Comparison of ENCODE assay signal across 18 cellular contexts in the genomic region with DNA sequence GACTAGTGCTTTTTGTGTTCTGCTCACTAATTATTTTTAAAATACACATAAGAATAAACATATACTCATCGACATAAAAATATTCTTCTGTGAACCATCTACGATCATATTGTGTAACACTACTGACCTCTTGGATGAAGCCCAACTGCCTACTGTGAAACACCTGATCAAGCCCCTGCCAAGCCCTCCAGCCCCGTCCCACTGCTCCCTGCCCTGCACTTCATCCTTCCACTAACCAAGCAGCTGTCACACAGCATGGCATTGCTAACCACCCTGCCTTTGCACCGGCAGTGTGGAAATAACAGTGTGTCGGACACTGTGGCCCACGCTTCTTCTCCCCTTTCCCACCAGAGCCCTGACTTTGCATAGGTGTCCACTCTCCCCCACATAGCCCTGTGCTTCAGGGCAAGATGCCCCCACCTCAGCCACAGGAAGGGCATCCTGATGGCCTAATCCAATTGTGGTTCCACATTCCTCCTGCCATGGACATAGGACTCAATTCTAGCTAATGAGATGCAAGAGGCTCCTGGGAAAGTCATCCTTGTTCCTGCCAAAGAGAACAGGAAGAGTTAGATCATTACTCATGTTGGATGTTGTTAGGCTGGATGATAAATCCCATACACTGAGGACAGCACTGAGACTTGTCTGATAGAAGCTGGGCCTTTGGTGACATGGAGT. TPM values are rescaled to one million over a fixed set of nuclear protein-coding genes. Genes with fewer than 3 reads are reported as not detected.
DNase-seq lines count a peak whose midpoint lies in the region; ATAC-seq, FAIRE-seq and TF ChIP-seq lines count a peak whose summit lies in the region.
"Had no signal": no experiment of that assay in that cellular context is flagged by ENCODE, and none has a peak within 500 bp of the region (broad histone marks: within the 10 kb centered on the region; RNA-seq: fewer than 3 reads in every experiment).

No MANE protein-coding gene starts in this region.

- 98 to 100% methylated on average over 6 of the region's 6 CpGs for WGBS in GM23248 (ENCODE audit: low coverage in 1 of 2, low lambda C conversion rate in 2 of 2, missing lambda C conversion rate in 2 of 2), 2 experiments
- WGBS in trophoblast cell (ENCODE audit: extremely low coverage, insufficient coverage, insufficient read length): no CpG with 5 or more reads among the region's 6 CpGs
- WGBS in gastroesophageal sphincter (ENCODE audit: low coverage in 1 of 2), 2 donors: 85 to 92% methylated on average over 4 to 6 of the region's 6 CpGs

- ATAC-seq in gastroesophageal sphincter: no peak
- ATAC-seq in HG02678 (IDR thresholded peaks at IDR 0.05; ENCODE audit: unreplicated experiment): no peak
- ATAC-seq: natural killer cell had no signal

- H2BK120ac ChIP-seq in trophoblast cell (ENCODE audit: insufficient read depth, low read length, poor library complexity): no peak overlapping the region

- no peaks in the 10 kb centered on the region for H3K9me2 ChIP-seq in GM23248 (ENCODE audit: insufficient read depth)

- H3K27me3 ChIP-seq in GM23248 (replicated peaks; ENCODE audit: insufficient read depth): no peaks in the 10 kb centered on the region
- H3K27me3 ChIP-seq in trophoblast cell (ENCODE audit: insufficient read depth, low read length): no peaks in the 10 kb centered on the region
- H3K27me3 ChIP-seq in gastroesophageal sphincter: no peaks in the 10 kb centered on the region
- H3K27me3 ChIP-seq: BLaER1, spleen, testis had no signal

- no peak overlapping the region for H4K8ac ChIP-seq in trophoblast cell (ENCODE audit: low read depth, low read length)

- H3K18ac ChIP-seq in trophoblast cell (ENCODE audit: low read length): no peak overlapping the region

- H3K4ac ChIP-seq in trophoblast cell (ENCODE audit: low read depth, low read length): no peak overlapping the region

- no peak for TF ChIP-seq POLR2A in gastroesophageal sphincter (IDR thresholded peaks at IDR 0.05)

- peak overlapping the region; percentile 34 for H3K23ac ChIP-seq in trophoblast cell (ENCODE audit: low read length)

- POLR2A ChIA-PET in GM10248 (lab: Yijun Ruan, JAX): no interaction called here

- H2AK5ac ChIP-seq in trophoblast cell (ENCODE audit: low read length): no peak overlapping the region

- no peak overlapping the region for H3K4me2 ChIP-seq in GM23248 (ENCODE audit: unreplicated experiment)
- no peak overlapping the region for H3K4me2 ChIP-seq in trophoblast cell (ENCODE audit: low read length)
- H3K4me2 ChIP-seq: BLaER1 had no signal

- TF ChIP-seq CTCF in epithelial cell of esophagus (IDR thresholded peaks at IDR 0.05; ENCODE audit: insufficient read depth, low read depth, low read length, missing control alignments) (no peak), gastroesophageal sphincter (IDR thresholded peaks at IDR 0.05) (no peak), GM10248 (IDR thresholded peaks at IDR 0.05; ENCODE audit: control extremely low read depth, extremely low read depth, low read depth, missing control alignments) (no peak)

- H3K9ac ChIP-seq in GM23248: no peak overlapping the region
- no peak overlapping the region for H3K9ac ChIP-seq in trophoblast cell (ENCODE audit: low read length)
- H3K9ac ChIP-seq: BLaER1 had no signal

- CTCF ChIA-PET in GM10248 (lab: Yijun Ruan, JAX): no interaction called here

- H3K14ac ChIP-seq in trophoblast cell (ENCODE audit: low read length): no peak overlapping the region

- no peaks in the 10 kb centered on the region for H3K9me3 ChIP-seq in GM23248 (ENCODE audit: low read depth)
- no peaks in the 10 kb centered on the region for H3K9me3 ChIP-seq in trophoblast cell (ENCODE audit: insufficient read depth, low read depth, low read length)
- no peaks in the 10 kb centered on the region for H3K9me3 ChIP-seq in gastroesophageal sphincter
- H3K9me3 ChIP-seq: BLaER1, spleen, testis had no signal

- H3K36me3 ChIP-seq in GM23248 (ENCODE audit: low read depth) (no peaks in the 10 kb centered on the region), trophoblast cell (ENCODE audit: control insufficient read depth in 1 of 2, insufficient read depth in 2 of 2, low read length in 2 of 2) (peaks cover 0 to 3% of the 10 kb centered on the region in 2 experiments), gastroesophageal sphincter (no peaks in the 10 kb centered on the region)

- H4K91ac ChIP-seq in trophoblast cell (ENCODE audit: low read depth, low read length): no peak overlapping the region

- H3F3A ChIP-seq in GM23248 (ENCODE audit: insufficient read depth): no peaks in the 10 kb centered on the region

- no peak overlapping the region for H2BK5ac ChIP-seq in trophoblast cell (ENCODE audit: low read depth, low read length, poor library complexity)

- no peak for FAIRE-seq in RCC 7860 (lab: Jason Lieb, UNC)
- FAIRE-seq: D721Med, endometrium had no signal

- H4K20me1 ChIP-seq in GM23248 (ENCODE audit: insufficient read depth): no peaks in the 10 kb centered on the region
- H4K20me1 ChIP-seq: BLaER1 had no signal

- H3K4me1 ChIP-seq in GM23248 (ENCODE audit: insufficient read depth) (peaks cover 8% of the 10 kb centered on the region; the same call in 1 of the 2 replicates), trophoblast cell (ENCODE audit: control insufficient read depth in 1 of 2, insufficient read depth in 2 of 2, low read length in 2 of 2) (no peaks in the 10 kb centered on the region), gastroesophageal sphincter (no peaks in the 10 kb centered on the region)
- H3K4me1 ChIP-seq: testis had no signal

- no peak for TF ChIP-seq EP300 in gastroesophageal sphincter (IDR thresholded peaks at IDR 0.05)

- no peak overlapping the region for H2BK12ac ChIP-seq in trophoblast cell (ENCODE audit: low read length)

- no peak overlapping the region for H4K12ac ChIP-seq in trophoblast cell (ENCODE audit: low read depth, low read length)

- no peaks in the 10 kb centered on the region for H3K79me2 ChIP-seq in GM23248 (ENCODE audit: insufficient read depth)
- H3K79me2 ChIP-seq in trophoblast cell (ENCODE audit: control insufficient read depth, insufficient read depth, low read length, poor library complexity): no peaks in the 10 kb centered on the region

- H3K4me3 ChIP-seq in GM23248 (no peak overlapping the region), epithelial cell of esophagus (ENCODE audit: low read length) (no peak overlapping the region), trophoblast cell (ENCODE audit: low read depth, low read length) (peak overlapping the region; percentile 5), gastroesophageal sphincter (no peak overlapping the region)
- H3K4me3 ChIP-seq: BLaER1, spleen, testis had no signal

- H2AFZ ChIP-seq in GM23248 (no peak overlapping the region), trophoblast cell (ENCODE audit: insufficient read depth, low read length, poor library complexity) (no peak overlapping the region)

- in situ Hi-C loops in GM23248 (cut with MboI): no loop called here

- DNase-seq in GM23248: peak; percentile 67
- peak; percentile 49 for DNase-seq in RCC 7860 (ENCODE audit: low spot score)
- peak; percentile 74 for DNase-seq in epithelial cell of esophagus (ENCODE audit: low read depth)
- no peak for DNase-seq in trophoblast cell
- no peak for DNase-seq in GM10248 (ENCODE audit: extremely low spot score)
- DNase-seq: activated CD4-positive, CD25-positive, alpha-beta regulatory T cell treated with anti-CD3 and anti-CD28 coated beads, Interleukin-2, amount 50 U/mL, for 72 hours; immature natural killer cell; natural killer cell; NCI-H187; NCI-H345; SIG-M5; spleen; testis had no signal

- H3K27ac ChIP-seq in GM23248 (no peak overlapping the region), trophoblast cell (ENCODE audit: low read depth, low read length) (no peak overlapping the region), gastroesophageal sphincter (no peak overlapping the region)
- H3K27ac ChIP-seq: BLaER1, spleen, testis had no signal

- no peaks in the 10 kb centered on the region for H3K79me1 ChIP-seq in trophoblast cell (ENCODE audit: low read length)

RNA-seq across cellular contexts. Expression of a gene that starts 35.0 kb away (rescaled TPM):
- 2.3 and 4.9 TPM in 2 replicates for total RNA-seq in GM23248 (2014; rRNA removed; shearing (Covaris generic))
- 2.1 and 2.4 TPM in 2 replicates for polyA plus RNA-seq in GM23248 (2016; fragmentation: Nextera tagmentation; extraction: Ambion mirVana)
- 92.5 and 95.1 TPM in 2 replicates for polyA plus RNA-seq in trophoblast cell (2013)
- 1 to 10 TPM; 2.9 to 8.4 (median 6.9) TPM for total RNA-seq in gastroesophageal sphincter

RNA-seq across cellular contexts. Expression of a gene that starts 45.0 kb away (rescaled TPM):
- total RNA-seq in GM23248 (2014; rRNA removed; shearing (Covaris generic)): 70.4 and 74.2 TPM in 2 replicates
- 78.6 and 79.1 TPM in 2 replicates for polyA plus RNA-seq in GM23248 (2016; fragmentation: Nextera tagmentation; extraction: Ambion mirVana)
- polyA plus RNA-seq in trophoblast cell (2013): 34.6 and 35.4 TPM in 2 replicates
- total RNA-seq in gastroesophageal sphincter: 10 to 100 TPM; 47.9 to 60.0 (median 52.0) TPM

Comparison
In these comparisons a context has a peak if more than half of its experiments do, and no peak if none do; other contexts are left out.
1. DNase-seq: peak in GM23248 (single experiment), RCC 7860 (single experiment) and epithelial cell of esophagus (single experiment); none in trophoblast cell (0 of 2) and GM10248 (single experiment).